ENCODE assay signal across 8 cellular contexts in genomic region chr15:92810418-92811138, GRCh38.
DNase-seq lines count a peak whose midpoint lies in the region; TF ChIP-seq lines count a peak whose summit lies in the region.

No MANE protein-coding gene starts in this region.

- H3K27me3 ChIP-seq in HUES6 (ENCODE audit: control insufficient read depth, insufficient read depth, low read length), result no peaks in the 10 kb centered on the region
- H3K27me3 ChIP-seq in right atrium auricular region, result no peaks in the 10 kb centered on the region

- TF ChIP-seq CTCF in right atrium auricular region (IDR thresholded peaks at IDR 0.05), result no peak
- no peak for TF ChIP-seq CTCF in retinal pigment epithelial cell (conservative IDR thresholded peaks at IDR 0.05; ENCODE audit: low read depth, low read length)

- H3K4me3 ChIP-seq in HUES6 (ENCODE audit: low read depth, low read length), result peak overlapping the region; percentile 77
- H3K4me3 ChIP-seq in right atrium auricular region, result peak overlapping the region; percentile 46 to 57
- H3K4me3 ChIP-seq in retinal pigment epithelial cell (ENCODE audit: low read length), result peak overlapping the region; percentile 66

- no peaks in the 10 kb centered on the region for H3K36me3 ChIP-seq in HUES6 (ENCODE audit: control insufficient read depth, insufficient read depth, low read length)
- no peaks in the 10 kb centered on the region for H3K36me3 ChIP-seq in right atrium auricular region

- H3K9me3 ChIP-seq in HUES6 (ENCODE audit: control insufficient read depth, insufficient read depth, low read depth, low read length) (no peaks in the 10 kb centered on the region), right atrium auricular region (no peaks in the 10 kb centered on the region)

- H3K9ac ChIP-seq in HUES6 (ENCODE audit: low read length), result peak overlapping the region; percentile 100

- DNase-seq in COLO829 (ENCODE audit: low spot score) (peak; percentile 81), NOMO-1 (lab: John Stamatoyannopoulos, UW; ENCODE audit: unreplicated experiment in 2 of 2) (peak; percentile 59 to 61), amniotic stem cell (lab: John Stamatoyannopoulos, UW) (peak; percentile 58), right atrium auricular region (ENCODE audit: low spot score) (peak; percentile 78), retinal pigment epithelial cell (ENCODE audit: low read depth) (no peak)
- DNase-seq in effector CD4-positive, alpha-beta T cell, result no peak
- DNase-seq in central memory CD4-positive, alpha-beta T cell, result no peak

- H3K4me1 ChIP-seq in HUES6 (ENCODE audit: control insufficient read depth, insufficient read depth, low read length) (peaks cover 35% of the 10 kb centered on the region), right atrium auricular region (peaks cover 0 to 11% of the 10 kb centered on the region in 2 donors)

- peak overlapping the region; percentile 100 for H3K27ac ChIP-seq in HUES6 (ENCODE audit: low read depth, low read length)
- peak overlapping the region; percentile 94 to 95 for H3K27ac ChIP-seq in right atrium auricular region

Comparison
In these comparisons a context has a peak if more than half of its experiments do, and no peak if none do; other contexts are left out.
1. DNase-seq: peak in COLO829 (single experiment), NOMO-1 (2 of 2), amniotic stem cell (single experiment) and right atrium auricular region (single experiment); none in retinal pigment epithelial cell (single experiment), effector CD4-positive, alpha-beta T cell (single experiment) and central memory CD4-positive, alpha-beta T cell (single experiment).
2. Peak in every context shown above with its lines, with median percentiles within 50 percentile points of each other: H3K4me3 ChIP-seq.